In the genomic region with DNA sequence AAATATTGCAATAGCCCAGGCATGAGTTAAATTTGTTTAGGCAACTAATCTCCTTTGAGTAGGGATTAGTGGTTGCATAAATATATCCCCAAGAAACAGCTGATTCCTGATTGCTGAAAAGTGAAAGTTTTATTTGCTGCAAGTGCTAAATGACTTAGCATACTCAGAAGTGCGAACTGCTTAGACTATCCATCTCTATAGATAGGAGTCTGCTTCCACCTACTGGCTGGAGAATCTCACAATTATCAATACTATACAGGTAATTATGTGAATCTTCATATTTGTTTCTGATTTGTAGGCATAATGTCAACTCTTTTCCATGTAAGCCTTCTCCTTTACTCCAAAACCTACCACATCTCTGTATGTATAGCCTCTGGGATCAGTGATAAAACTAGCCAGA, we compare ENCODE assay signal across 8 cellular contexts. TPM values are rescaled to one million over a fixed set of nuclear protein-coding genes. Genes with fewer than 3 reads are reported as not detected.
A peak's percentile ranks its signal among the peaks of the same experiment; 100 is the strongest.
DNase-seq lines count a peak whose midpoint lies in the region; ATAC-seq lines count a peak whose summit lies in the region.

No MANE protein-coding gene starts in this region.

- H3K9ac ChIP-seq in mesendoderm (ENCODE audit: low read length): no peak overlapping the region

- no peak overlapping the region for H2BK120ac ChIP-seq in mesendoderm (ENCODE audit: low read depth, low read length)

- no peaks in the 10 kb centered on the region for H3K27me3 ChIP-seq in mesendoderm (ENCODE audit: insufficient read depth, low read length, poor library complexity)

- H3K27ac ChIP-seq in mesendoderm (ENCODE audit: low read depth, low read length) (no peak overlapping the region), substantia nigra (ENCODE audit: low read depth, low read length, poor library complexity, severe bottlenecking) (no peak overlapping the region)

- H3K36me3 ChIP-seq in mesendoderm (ENCODE audit: control insufficient read depth, insufficient read depth, low read length): no peaks in the 10 kb centered on the region

- no peak overlapping the region for H3K18ac ChIP-seq in mesendoderm (ENCODE audit: low read length)

- H3K4me1 ChIP-seq in mesendoderm (ENCODE audit: control insufficient read depth, low read depth, low read length): no peaks in the 10 kb centered on the region

- no peak overlapping the region for H3K4ac ChIP-seq in mesendoderm (ENCODE audit: low read depth, low read length)

- no peak overlapping the region for H4K8ac ChIP-seq in mesendoderm (ENCODE audit: low read depth, low read length)

- H3K79me2 ChIP-seq in mesendoderm (ENCODE audit: control insufficient read depth, insufficient read depth, low read length): no peaks in the 10 kb centered on the region

- H2BK15ac ChIP-seq in mesendoderm (replicated peaks; ENCODE audit: low read depth): no peak overlapping the region

- no peak overlapping the region for H2AK5ac ChIP-seq in mesendoderm (ENCODE audit: low read length)

- H3K4me3 ChIP-seq in mesendoderm (ENCODE audit: low read length): no peak overlapping the region

- H3K79me1 ChIP-seq in mesendoderm (ENCODE audit: low read length): no peaks in the 10 kb centered on the region

- no peak overlapping the region for H3K23ac ChIP-seq in mesendoderm (ENCODE audit: low read length)

- no CpG with 5 or more reads among the region's 1 CpG for WGBS in mesendoderm (ENCODE audit: extremely low coverage, insufficient coverage, low lambda C conversion rate)

- H4K5ac ChIP-seq in mesendoderm (ENCODE audit: low read length): no peak overlapping the region

- H3K4me2 ChIP-seq in mesendoderm (ENCODE audit: low read length): no peak overlapping the region

- no peak for ATAC-seq in GM18858 (IDR thresholded peaks at IDR 0.05; ENCODE audit: unreplicated experiment)
- no peak for ATAC-seq in HG03135 (IDR thresholded peaks at IDR 0.05; ENCODE audit: unreplicated experiment)
- no peak for ATAC-seq in HG02623 (IDR thresholded peaks at IDR 0.05; ENCODE audit: unreplicated experiment)

- no peak overlapping the region for H2BK5ac ChIP-seq in mesendoderm (ENCODE audit: low read length)

- H3K56ac ChIP-seq in mesendoderm (ENCODE audit: low read length): no peak overlapping the region

- DNase-seq in DMS53 treated with DMSO at 0.1 percent for 48 hours (lab: John Stamatoyannopoulos, UW; ENCODE audit: unreplicated experiment) (peak; percentile 90), NCI-H1930 (lab: John Stamatoyannopoulos, UW) (peak; percentile 7 to 10), dedifferentiated amniotic fluid mesenchymal stem cell (ENCODE audit: extremely low spot score) (peak; percentile 32), mesendoderm (peak; percentile 63), substantia nigra (lab: John Stamatoyannopoulos, UW) (no peak)

RNA-seq across cellular contexts. Expression of a gene that starts 11.9 kb away (rescaled TPM):
- not detected for polyA plus RNA-seq in mesendoderm (2013, experiment 1 of 2)
- not detected for polyA plus RNA-seq in mesendoderm (2013, experiment 2 of 2)

Comparison
In these comparisons a context has a peak if more than half of its experiments do, and no peak if none do; other contexts are left out.
1. DNase-seq: peak in DMS53 treated with DMSO at 0.1 percent for 48 hours (single experiment), NCI-H1930 (2 of 2), dedifferentiated amniotic fluid mesenchymal stem cell (single experiment) and mesendoderm (single experiment); none in substantia nigra (0 of 49).